In genomic region chr5:139680368-139681111, GRCh38 we compare ENCODE assay signal across 18 cellular contexts.
"Had no signal": no experiment of that assay in that cellular context is flagged by ENCODE, and none has a peak within 500 bp of the region (broad histone marks: within the 10 kb centered on the region; RNA-seq: fewer than 3 reads in every experiment).

No MANE protein-coding gene starts in this region.

- H3K27ac Mint-ChIP-seq: activated CD4-positive, alpha-beta T cell treated with anti-CD3 and anti-CD28 coated beads for 36 hours; activated naive CD8-positive, alpha-beta T cell treated with anti-CD3 and anti-CD28 coated beads, Interleukin-2, amount 10 ng/mL, durations not matched to agents 7 days and 5 days; activated T-cell treated with anti-CD3 and anti-CD28 coated beads, Interleukin-2, amount 50 U/mL, for 72 hours; T-helper 17 cell had no signal

- H3K4me3 ChIP-seq: hepatocyte, ovary, sigmoid colon, spleen, stomach, thyroid gland, uterus had no signal

- H3K9me3 ChIP-seq: ovary, sigmoid colon, spleen, stomach, thyroid gland, uterus had no signal

- H3K27me3 ChIP-seq: hepatocyte, ovary, sigmoid colon, spleen, stomach, thyroid gland, uterus had no signal

- DNase-seq: activated CD4-positive, alpha-beta T cell treated with anti-CD3 and anti-CD28 coated beads for 36 hours; activated CD8-positive, alpha-beta memory T cell treated with anti-CD3 and anti-CD28 coated beads, Interleukin-2, amount 50 U/mL, for 4 hours; activated CD8-positive, alpha-beta T cell treated with anti-CD3 and anti-CD28 coated beads, Interleukin-2, amount 10 ng/mL, durations not matched to agents 7 days and 5 days; activated gamma-delta T cell treated with Interleukin-2 at 50 U/mL for 16 hours; activated naive CD8-positive, alpha-beta T cell treated with anti-CD3 and anti-CD28 coated beads, Interleukin-2, amount 10 ng/mL, durations not matched to agents 7 days and 5 days; activated T-cell treated with anti-CD3 and anti-CD28 coated beads, Interleukin-2, amount 50 U/mL, for 72 hours; anterior cingulate cortex; mesendoderm; ovary; sigmoid colon; spleen; stomach; T-helper 17 cell; thyroid gland; uterus had no signal

- H3K36me3 ChIP-seq: ovary, uterus had no signal

- H3K9me3 Mint-ChIP-seq: activated naive CD8-positive, alpha-beta T cell treated with anti-CD3 and anti-CD28 coated beads, Interleukin-2, amount 10 ng/mL, durations not matched to agents 7 days and 5 days; activated T-cell treated with anti-CD3 and anti-CD28 coated beads, Interleukin-2, amount 50 U/mL, for 72 hours; neural crest cell had no signal

- H3K27ac ChIP-seq: hepatocyte, ovary, sigmoid colon, thyroid gland, uterus had no signal

- H3K36me3 Mint-ChIP-seq: activated naive CD8-positive, alpha-beta T cell treated with anti-CD3 and anti-CD28 coated beads, Interleukin-2, amount 10 ng/mL, durations not matched to agents 7 days and 5 days had no signal

- H3K4me3 Mint-ChIP-seq: activated CD4-positive, alpha-beta T cell treated with anti-CD3 and anti-CD28 coated beads for 36 hours; activated CD8-positive, alpha-beta T cell treated with anti-CD3 and anti-CD28 coated beads, Interleukin-2, amount 10 ng/mL, durations not matched to agents 7 days and 5 days; activated naive CD8-positive, alpha-beta T cell treated with anti-CD3 and anti-CD28 coated beads, Interleukin-2, amount 10 ng/mL, durations not matched to agents 7 days and 5 days; activated T-cell treated with anti-CD3 and anti-CD28 coated beads, Interleukin-2, amount 50 U/mL, for 72 hours; neural crest cell; T-helper 17 cell had no signal

- H3K4me1 Mint-ChIP-seq: T-helper 17 cell had no signal

- H3K27me3 Mint-ChIP-seq: activated CD4-positive, alpha-beta T cell treated with anti-CD3 and anti-CD28 coated beads for 36 hours; activated naive CD8-positive, alpha-beta T cell treated with anti-CD3 and anti-CD28 coated beads, Interleukin-2, amount 10 ng/mL, durations not matched to agents 7 days and 5 days; T-helper 17 cell had no signal

- ATAC-seq: activated CD4-positive, alpha-beta T cell treated with anti-CD3 and anti-CD28 coated beads for 36 hours; activated CD8-positive, alpha-beta T cell treated with anti-CD3 and anti-CD28 coated beads, Interleukin-2, amount 10 ng/mL, durations not matched to agents 7 days and 5 days; activated T-cell treated with anti-CD3 and anti-CD28 coated beads, Interleukin-2, amount 50 U/mL, for 72 hours; esophagus mucosa; T-helper 17 cell had no signal
